ENCODE assay signal across 16 cellular contexts in genomic region chr22:27203276-27203660, GRCh38.
DNase-seq lines count a peak whose midpoint lies in the region; ATAC-seq and TF ChIP-seq lines count a peak whose summit lies in the region.
"Had no signal": no experiment of that assay in that cellular context is flagged by ENCODE, and none has a peak within 500 bp of the region (broad histone marks: within the 10 kb centered on the region; RNA-seq: fewer than 3 reads in every experiment).

No MANE protein-coding gene starts in this region.

- H2AFZ ChIP-seq in GM23338 (no peak overlapping the region; the same call in 1 of the 2 replicates), hepatocyte (no peak overlapping the region)

- H3K9ac ChIP-seq in adipocyte (ENCODE audit: low read length): peak overlapping the region; percentile 53

- ATAC-seq in GM23338 (no peak), HG02642 (IDR thresholded peaks at IDR 0.05; ENCODE audit: poor library complexity, unreplicated experiment) (no peak)
- ATAC-seq: effector memory CD8-positive, alpha-beta T cell; stimulated activated naive CD8-positive, alpha-beta T cell treated with anti-CD3 and anti-CD28 coated beads, Interleukin-15, amount 100 ng/mL, for 72 hours had no signal

- peaks cover 4% of the 10 kb centered on the region for H3K27me3 Mint-ChIP-seq in GM23338 (ENCODE audit: insufficient read depth, low read depth, poor library complexity)

- H3K79me2 ChIP-seq in GM23338 (replicated peaks; ENCODE audit: insufficient read depth): no peaks in the 10 kb centered on the region
- H3K79me2 ChIP-seq in hepatocyte: no peaks in the 10 kb centered on the region

- H3F3A ChIP-seq in GM23338 (replicated peaks; ENCODE audit: low read depth): no peaks in the 10 kb centered on the region

- DNase-seq in GM23338 (ENCODE audit: low spot score): no peak
- no peak for DNase-seq in adipocyte (ENCODE audit: low read depth)
- DNase-seq in hepatocyte (ENCODE audit: low spot score): no peak
- DNase-seq in sigmoid colon: no peak
- no peak for DNase-seq in hippocampal formation (lab: John Stamatoyannopoulos, UW)
- DNase-seq in SHP77 (lab: John Stamatoyannopoulos, UW): no peak
- no peak for DNase-seq in activated T-cell treated with anti-CD3 and anti-CD28 coated beads, Interleukin-2, amount 50 U/mL, for 48 hours
- DNase-seq: activated T-cell treated with anti-CD3 and anti-CD28 coated beads, Interleukin-2, amount 50 U/mL, for 24 hours; effector memory CD8-positive, alpha-beta T cell; Karpas-422; NCI-H146; stimulated activated CD4-positive, alpha-beta T cell treated with anti-CD3 and anti-CD28 coated beads, Interleukin-12 subunit alpha, Interleukin-12 subunit beta, amount 100 ng/mL, for 4 hours; stimulated activated naive CD8-positive, alpha-beta T cell treated with anti-CD3 and anti-CD28 coated beads, Interleukin-15, amount 100 ng/mL, for 72 hours had no signal

- H3K9me3 Mint-ChIP-seq in GM23338: no peaks in the 10 kb centered on the region
- H3K9me3 Mint-ChIP-seq: activated T-cell treated with anti-CD3 and anti-CD28 coated beads, Interleukin-2, amount 50 U/mL, for 24 hours; effector memory CD8-positive, alpha-beta T cell; stimulated activated naive CD8-positive, alpha-beta T cell treated with anti-CD3 and anti-CD28 coated beads, Interleukin-15, amount 100 ng/mL, for 72 hours had no signal

- H3K9me3 ChIP-seq in adipocyte (ENCODE audit: control insufficient read depth, low read length) (peaks cover 3% of the 10 kb centered on the region), hepatocyte (ENCODE audit: low read depth) (no peaks in the 10 kb centered on the region), sigmoid colon (no peaks in the 10 kb centered on the region)
- H3K9me3 ChIP-seq: ovary had no signal

- peaks cover 24% of the 10 kb centered on the region for H3K4me1 Mint-ChIP-seq in GM23338
- H3K4me1 Mint-ChIP-seq: stimulated activated naive CD8-positive, alpha-beta T cell treated with anti-CD3 and anti-CD28 coated beads, Interleukin-15, amount 100 ng/mL, for 72 hours had no signal

- H3K36me3 ChIP-seq in GM23338 (ENCODE audit: insufficient read depth): no peaks in the 10 kb centered on the region
- H3K36me3 ChIP-seq in adipocyte (ENCODE audit: control insufficient read depth, insufficient read depth, low read length, severe bottlenecking): no peaks in the 10 kb centered on the region
- no peaks in the 10 kb centered on the region for H3K36me3 ChIP-seq in hepatocyte (replicated peaks; ENCODE audit: insufficient read depth, low read depth)
- H3K36me3 ChIP-seq in sigmoid colon: no peaks in the 10 kb centered on the region
- H3K36me3 ChIP-seq: ovary had no signal

- H3K4me3 Mint-ChIP-seq in GM23338: no peak overlapping the region
- H3K4me3 Mint-ChIP-seq: activated naive CD8-positive, alpha-beta T cell; activated T-cell treated with anti-CD3 and anti-CD28 coated beads, Interleukin-2, amount 50 U/mL, for 24 hours; effector memory CD8-positive, alpha-beta T cell; stimulated activated naive CD8-positive, alpha-beta T cell treated with anti-CD3 and anti-CD28 coated beads, Interleukin-15, amount 100 ng/mL, for 72 hours had no signal

- TF ChIP-seq EP300 in sigmoid colon (IDR thresholded peaks at IDR 0.05): no peak

- TF ChIP-seq POLR2A in sigmoid colon (IDR thresholded peaks at IDR 0.05): no peak

- H3K4me2 ChIP-seq in GM23338 (peak overlapping the region; percentile 40; the same call in 1 of the 2 replicates), hepatocyte (peak overlapping the region; percentile 50)

- 90% methylated on average over 2 of the region's 2 CpGs for WGBS in hepatocyte (ENCODE audit: low lambda C conversion rate, missing lambda C conversion rate)
- WGBS in sigmoid colon, 2 donors: 77 to 85% methylated on average over 2 of the region's 2 CpGs

- peaks cover 17% of the 10 kb centered on the region for H3K4me1 ChIP-seq in GM23338 (ENCODE audit: insufficient read depth)
- H3K4me1 ChIP-seq in adipocyte (ENCODE audit: control insufficient read depth, insufficient read depth, low read length): peaks cover 27% of the 10 kb centered on the region
- peaks cover 17% of the 10 kb centered on the region for H3K4me1 ChIP-seq in hepatocyte (ENCODE audit: insufficient read depth)
- peaks cover 0 to 26% (median 17%) of the 10 kb centered on the region in 4 donors for H3K4me1 ChIP-seq in sigmoid colon

- H4K20me1 ChIP-seq in GM23338 (replicated peaks; ENCODE audit: insufficient read depth) (no peaks in the 10 kb centered on the region), hepatocyte (ENCODE audit: insufficient read depth, poor library complexity, severe bottlenecking) (no peaks in the 10 kb centered on the region)

- H3K9me2 ChIP-seq in GM23338 (ENCODE audit: insufficient read depth): peaks cover 7% of the 10 kb centered on the region; the same call in 1 of the 2 replicates
- no peaks in the 10 kb centered on the region for H3K9me2 ChIP-seq in hepatocyte (replicated peaks; ENCODE audit: insufficient read depth)

- H3K27me3 ChIP-seq in GM23338 (ENCODE audit: insufficient read depth) (no peaks in the 10 kb centered on the region), adipocyte (replicated peaks; ENCODE audit: control insufficient read depth, insufficient read depth, low read length) (no peaks in the 10 kb centered on the region), hepatocyte (no peaks in the 10 kb centered on the region), sigmoid colon (no peaks in the 10 kb centered on the region)
- H3K27me3 ChIP-seq: ovary had no signal

- H3K27ac Mint-ChIP-seq in GM23338: peak overlapping the region; percentile 26
- H3K27ac Mint-ChIP-seq: activated naive CD8-positive, alpha-beta T cell; activated T-cell treated with anti-CD3 and anti-CD28 coated beads, Interleukin-2, amount 50 U/mL, for 24 hours; effector memory CD8-positive, alpha-beta T cell; stimulated activated naive CD8-positive, alpha-beta T cell treated with anti-CD3 and anti-CD28 coated beads, Interleukin-15, amount 100 ng/mL, for 72 hours had no signal

- no peak overlapping the region for H3K4me3 ChIP-seq in GM23338
- peak overlapping the region; percentile 24 for H3K4me3 ChIP-seq in adipocyte (ENCODE audit: low read length)
- H3K4me3 ChIP-seq in hepatocyte: no peak overlapping the region
- H3K4me3 ChIP-seq in sigmoid colon: no peak overlapping the region
- H3K4me3 ChIP-seq: ovary had no signal

- TF ChIP-seq CTCF in GM23338 (conservative IDR thresholded peaks at IDR 0.05; ENCODE audit: low read depth in 2 of 2): no peak
- TF ChIP-seq CTCF in hepatocyte (IDR thresholded peaks at IDR 0.05; ENCODE audit: poor library complexity): no peak
- no peak for TF ChIP-seq CTCF in sigmoid colon (IDR thresholded peaks at IDR 0.05)

- H3K27ac ChIP-seq in GM23338 (ENCODE audit: low read depth) (no peak overlapping the region), hepatocyte (peak overlapping the region; percentile 71), sigmoid colon (peak overlapping the region; percentile 30 to 76 (median 64))
- H3K27ac ChIP-seq: ovary had no signal

- H3K36me3 Mint-ChIP-seq in GM23338 (ENCODE audit: low read depth): no peaks in the 10 kb centered on the region
- H3K36me3 Mint-ChIP-seq: activated naive CD8-positive, alpha-beta T cell had no signal

- intact Hi-C loops in sigmoid colon (cut with DNase I): no loop called here

TF ChIP-seq in GM23338, 12 proteins besides CTCF, POLR2A, EP300 and RAD21 (continues in another document):
- TF ChIP-seq CREB1 (CRISPR knock-in tag; IDR thresholded peaks at IDR 0.05; ENCODE audit: low read depth) (no peak), EZH2phosphoT487 (IDR thresholded peaks at IDR 0.05; ENCODE audit: unreplicated experiment) (no peak), ZNF331 (CRISPR knock-in tag; IDR thresholded peaks at IDR 0.05; ENCODE audit: low read depth) (no peak), JUNB (IDR thresholded peaks at IDR 0.05; ENCODE audit: unreplicated experiment) (no peak), REST (IDR thresholded peaks at IDR 0.05; ENCODE audit: unreplicated experiment) (no peak), EZH2 (IDR thresholded peaks at IDR 0.05; ENCODE audit: low read depth, unreplicated experiment) (no peak), ZNF114 (CRISPR knock-in tag; IDR thresholded peaks at IDR 0.05) (no peak), POLR2AphosphoS5 (IDR thresholded peaks at IDR 0.05; ENCODE audit: low read depth) (no peak), STAT1 (IDR thresholded peaks at IDR 0.05; ENCODE audit: unreplicated experiment) (no peak)
